In the genomic region with DNA sequence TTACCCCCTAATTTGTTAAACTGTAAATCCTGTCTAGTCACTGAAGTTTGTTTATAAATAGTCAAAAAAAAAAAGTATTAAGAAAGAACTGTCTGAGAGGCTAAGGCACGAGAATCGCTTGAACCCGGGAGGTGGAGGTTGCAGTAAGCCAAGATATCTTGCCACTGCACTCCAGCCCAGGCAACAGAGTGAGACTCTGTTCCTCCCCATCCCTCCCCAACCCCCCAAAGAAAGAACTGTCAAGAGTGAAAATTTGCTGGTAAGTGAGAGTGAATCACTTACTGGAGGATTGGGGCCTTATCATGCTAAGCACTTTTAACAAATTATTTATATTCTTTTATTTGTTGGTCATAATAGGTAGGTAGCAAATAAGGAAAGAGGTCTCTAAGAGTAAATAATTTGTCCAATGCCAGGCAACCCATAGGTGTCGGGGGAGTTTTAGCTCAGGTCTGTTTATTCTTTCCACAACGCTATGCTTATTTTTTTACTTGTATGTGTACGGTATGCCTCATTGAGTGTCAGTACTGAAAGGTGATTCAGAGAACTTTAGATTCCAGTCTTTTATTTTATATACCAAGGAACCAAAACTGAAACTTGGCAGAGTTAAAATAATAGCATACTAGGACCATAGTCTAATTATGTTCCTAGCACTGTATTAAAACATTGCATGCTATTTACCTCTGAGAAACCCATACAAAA, we compare ENCODE assay signal across 12 cellular contexts. TPM values are rescaled to one million over a fixed set of nuclear protein-coding genes. Genes with fewer than 3 reads are reported as not detected.
DNase-seq lines count a peak whose midpoint lies in the region; ATAC-seq lines count a peak whose summit lies in the region.
"Had no signal": no experiment of that assay in that cellular context is flagged by ENCODE, and none has a peak within 500 bp of the region (broad histone marks: within the 10 kb centered on the region; RNA-seq: fewer than 3 reads in every experiment).

No MANE protein-coding gene starts in this region.

- no peaks in the 10 kb centered on the region for H3K36me3 ChIP-seq in HAP-1 (replicated peaks)
- H3K36me3 ChIP-seq: ascending aorta had no signal

- no peaks in the 10 kb centered on the region for H3K27me3 Mint-ChIP-seq in T-helper 17 cell

- no peaks in the 10 kb centered on the region for H3K36me3 Mint-ChIP-seq in T-helper 17 cell (ENCODE audit: low read depth)

- no peak overlapping the region for H3K4me3 Mint-ChIP-seq in T-helper 17 cell

- H3K9me3 ChIP-seq in HAP-1 = no peaks in the 10 kb centered on the region; the same call in 1 of the 2 replicates
- no peaks in the 10 kb centered on the region for H3K9me3 ChIP-seq in T-helper 17 cell (ENCODE audit: control insufficient read depth, low read length, poor library complexity, severe bottlenecking)
- H3K9me3 ChIP-seq: ascending aorta, mucosa of descending colon had no signal

- no peaks in the 10 kb centered on the region for H3K27me3 ChIP-seq in HAP-1 (ENCODE audit: low read depth)
- H3K27me3 ChIP-seq: ascending aorta had no signal

- H3K4me1 ChIP-seq in HAP-1 = peaks cover 6% of the 10 kb centered on the region

- ATAC-seq in T-helper 17 cell = no peak
- ATAC-seq in GM21619 (IDR thresholded peaks at IDR 0.05; ENCODE audit: unreplicated experiment) = no peak
- no peak for ATAC-seq in HG03025 (IDR thresholded peaks at IDR 0.05; ENCODE audit: low FRiP score, unreplicated experiment)
- ATAC-seq: mucosa of descending colon had no signal

- H3K4me1 Mint-ChIP-seq in T-helper 17 cell = peaks cover 30% of the 10 kb centered on the region

- in situ Hi-C loops in HAP-1 (cut with MboI; ENCODE audit: low sequenced_read_pairs) = no loop called here

- peak overlapping the region; percentile 92 for H3K27ac Mint-ChIP-seq in T-helper 17 cell

- H3K4me3 ChIP-seq in HAP-1 = peak overlapping the region; percentile 81
- H3K4me3 ChIP-seq: ascending aorta, mucosa of descending colon had no signal

- DNase-seq in DMS 273 (lab: John Stamatoyannopoulos, UW; ENCODE audit: unreplicated experiment) (peak; percentile 19), DMS 273 treated with DMSO at 0.1 percent for 48 hours (lab: John Stamatoyannopoulos, UW) (no peak), HAP-1 (ENCODE audit: low spot score in 2 of 2) (no peak), T-helper 17 cell (no peak), iris pigment epithelial cell (ENCODE audit: low read depth) (peak; percentile 15), substantia nigra (lab: John Stamatoyannopoulos, UW) (no peak)
- DNase-seq: hippocampal formation, mucosa of descending colon had no signal

- H3K27ac ChIP-seq in substantia nigra (ENCODE audit: low read depth, low read length, poor library complexity, severe bottlenecking) = no peak overlapping the region
- H3K27ac ChIP-seq: 22Rv1, ascending aorta had no signal

RNA-seq across cellular contexts. Expression of a gene that starts 2.5 kb away (rescaled TPM):
- total RNA-seq in T-helper 17 cell = 10 to 100 TPM in 1 of 2 donors, 1 to 10 TPM in 1; 9.2 to 10.4 TPM

Comparison
In these comparisons a context has a peak if more than half of its experiments do, and no peak if none do; other contexts are left out.
1. DNase-seq: peak in DMS 273 (single experiment) and iris pigment epithelial cell (single experiment); none in DMS 273 treated with DMSO at 0.1 percent for 48 hours (single experiment), HAP-1 (0 of 2), T-helper 17 cell (0 of 3) and substantia nigra (0 of 49).